ENCODE assay signal across 24 cellular contexts in genomic region chr3:156473341-156473740, GRCh38.
DNase-seq lines count a peak whose midpoint lies in the region; ATAC-seq, FAIRE-seq and TF ChIP-seq lines count a peak whose summit lies in the region.
"Had no signal": no experiment of that assay in that cellular context is flagged by ENCODE, and none has a peak within 500 bp of the region (broad histone marks: within the 10 kb centered on the region; RNA-seq: fewer than 3 reads in every experiment).

No MANE protein-coding gene starts in this region.

- intact Hi-C loops in K562 (cut with micrococcal nuclease) (no loop called here), Right ventricle myocardium inferior (cut with DNase I) (no loop called here)

- H3K27me3 ChIP-seq in K562 (ENCODE audit: control insufficient read depth in 2 of 2, insufficient read depth in 2 of 2, low read length in 2 of 2) (no peaks in the 10 kb centered on the region), trophoblast cell (ENCODE audit: insufficient read depth, low read length) (no peaks in the 10 kb centered on the region)
- H3K27me3 ChIP-seq: BLaER1 treated with 17β-estradiol and CSF1 and Interleukin-3, amounts not matched to agents 10 nM and 100 nM had no signal

- H3K9me1 ChIP-seq in K562 (ENCODE audit: control insufficient read depth, insufficient read depth, low read length): no peaks in the 10 kb centered on the region

- H2AFZ ChIP-seq in K562 (ENCODE audit: low read depth, low read length) (peak overlapping the region; percentile 62), trophoblast cell (ENCODE audit: insufficient read depth, low read length, poor library complexity) (no peak overlapping the region)
- H2AFZ ChIP-seq: GM23338 had no signal

- H3K79me1 ChIP-seq in trophoblast cell (ENCODE audit: low read length): peaks cover 5% of the 10 kb centered on the region

- in situ Hi-C loops in K562 (cut with MboI): no loop called here

- POLR2A ChIA-PET in K562 (lab: Yijun Ruan, JAX): interaction anchor here (0.7 to 2.5 kb wide), 4 partner anchors 10 to 78 kb away, joined by 3 to 13 read pairs (median 3); no protein-coding TSS in a partner anchor

- FAIRE-seq in K562 (lab: Jason Lieb, UNC): no peak
- FAIRE-seq: A204.1, GM18507 had no signal

- no peak overlapping the region for H3K4ac ChIP-seq in trophoblast cell (ENCODE audit: low read depth, low read length)

- TF ChIP-seq POLR2A in K562 (conservative IDR thresholded peaks at IDR 0.05): no peak

- H3K4me3 ChIP-seq in K562 (no peak overlapping the region), trophoblast cell (ENCODE audit: low read depth, low read length) (no peak overlapping the region)
- H3K4me3 ChIP-seq: BLaER1 treated with 17β-estradiol and CSF1 and Interleukin-3, amounts not matched to agents 10 nM and 100 nM; GM23338; HAP-1; SK-N-MC had no signal

- H3K4me2 ChIP-seq in K562 (ENCODE audit: insufficient read depth, low read length) (no peak overlapping the region), trophoblast cell (ENCODE audit: low read length) (no peak overlapping the region)
- H3K4me2 ChIP-seq: BLaER1 treated with 17β-estradiol and CSF1 and Interleukin-3, amounts not matched to agents 10 nM and 100 nM; GM23338; KMS-11 had no signal

- H2BK120ac ChIP-seq in trophoblast cell (ENCODE audit: insufficient read depth, low read length, poor library complexity): no peak overlapping the region

- no peaks in the 10 kb centered on the region for H4K20me1 ChIP-seq in K562 (replicated peaks; ENCODE audit: control insufficient read depth, insufficient read depth, low read length)
- H4K20me1 ChIP-seq: BLaER1 treated with 17β-estradiol and CSF1 and Interleukin-3, amounts not matched to agents 10 nM and 100 nM had no signal

- no peak overlapping the region for H2BK12ac ChIP-seq in trophoblast cell (ENCODE audit: low read length)

- no TSS peak for BruUV-seq in K562 (replicated peaks; lab: Mats Ljungman, UMichigan)

- TF ChIP-seq CTCF in K562 (IDR thresholded peaks at IDR 0.05 in 2 of 3, conservative IDR thresholded peaks at IDR 0.05 in 1 of 3; ENCODE audit: insufficient read depth in 2 of 3, low read depth in 1 of 3, low read length in 3 of 3): no peak

- H3K9me3 ChIP-seq in K562 (replicated peaks; ENCODE audit: control insufficient read depth, insufficient read depth, low read depth, low read length) (no peaks in the 10 kb centered on the region), trophoblast cell (ENCODE audit: insufficient read depth, low read depth, low read length) (no peaks in the 10 kb centered on the region)
- H3K9me3 ChIP-seq: BLaER1 treated with 17β-estradiol and CSF1 and Interleukin-3, amounts not matched to agents 10 nM and 100 nM; HAP-1 had no signal

- CTCF ChIA-PET in K562 (lab: Yijun Ruan, JAX; ENCODE audit: low intra/inter-chr PET ratio): interaction anchor here (1.4 kb wide), 1 partner anchor 36 kb away, joined by 5 read pairs; no protein-coding TSS in a partner anchor

- no peak for TF ChIP-seq EP300 in K562 (IDR thresholded peaks at IDR 0.05; ENCODE audit: low read length)

- H3K27ac ChIP-seq in K562 (ENCODE audit: extremely low read depth, low read depth, low read length) (no peak overlapping the region), trophoblast cell (ENCODE audit: low read depth, low read length) (no peak overlapping the region), substantia nigra (ENCODE audit: low read depth, low read length, poor library complexity, severe bottlenecking) (no peak overlapping the region)
- H3K27ac ChIP-seq: BLaER1 treated with 17β-estradiol and CSF1 and Interleukin-3, amounts not matched to agents 10 nM and 100 nM; KMS-11; RWPE1; SK-N-MC had no signal

- H3K18ac ChIP-seq in trophoblast cell (ENCODE audit: low read length): no peak overlapping the region

- peak; percentile 56 for DNase-seq in DMS 273 treated with DMSO at 0.1 percent for 48 hours (lab: John Stamatoyannopoulos, UW)
- DNase-seq in NCI-H2171 treated with DMSO at 0.1 percent for 48 hours (lab: John Stamatoyannopoulos, UW): peak; percentile 60
- no peak for DNase-seq in K562 (ENCODE audit: extremely low read depth in 1 of 4, low spot score in 3 of 4)
- no peak for DNase-seq in trophoblast cell
- no peak for DNase-seq in Right ventricle myocardium inferior (ENCODE audit: missing footprints)
- DNase-seq in substantia nigra (lab: John Stamatoyannopoulos, UW): no peak
- no peak for DNase-seq in A172 (ENCODE audit: low spot score)
- DNase-seq: CD4-positive, alpha-beta T cell; IMR-90; MM.1S; NCI-H187; NCI-H2227 treated with DMSO at 0.1 percent for 48 hours; NCI-H526 treated with DMSO at 0.1 percent for 48 hours; SHP77 treated with DMSO at 0.1 percent for 48 hours; T-helper 17 cell had no signal

- no peak overlapping the region for H2AK5ac ChIP-seq in trophoblast cell (ENCODE audit: low read length)

- H3K4me1 ChIP-seq in K562 (replicated peaks in 1 of 2; ENCODE audit: control insufficient read depth in 2 of 2, insufficient read depth in 2 of 2, low read length in 2 of 2) (peaks cover 0 to 2% of the 10 kb centered on the region in 2 experiments; a peak in 3 of 5 replicates), trophoblast cell (ENCODE audit: control insufficient read depth in 1 of 2, insufficient read depth in 2 of 2, low read length in 2 of 2) (peaks cover 4 to 5% of the 10 kb centered on the region in 2 experiments)
- H3K4me1 ChIP-seq: BLaER1 treated with 17β-estradiol and CSF1 and Interleukin-3, amounts not matched to agents 10 nM and 100 nM; HAP-1 had no signal

- peak overlapping the region; percentile 26 for H2BK5ac ChIP-seq in trophoblast cell (ENCODE audit: low read depth, low read length, poor library complexity)

- no peak overlapping the region for H4K12ac ChIP-seq in trophoblast cell (ENCODE audit: low read depth, low read length)

- no peak for TF ChIP-seq RAD21 in K562 (CRISPR knock-in tag; conservative IDR thresholded peaks at IDR 0.05 in 1 of 2, IDR thresholded peaks at IDR 0.05 in 1 of 2)

- H3K14ac ChIP-seq in trophoblast cell (ENCODE audit: low read length): no peak overlapping the region

- no peaks in the 10 kb centered on the region for H3K36me3 ChIP-seq in K562 (ENCODE audit: control insufficient read depth, insufficient read depth, low read length)
- no peaks in the 10 kb centered on the region for H3K36me3 ChIP-seq in trophoblast cell (ENCODE audit: control insufficient read depth in 1 of 2, insufficient read depth in 2 of 2, low read length in 2 of 2)
- H3K36me3 ChIP-seq: BLaER1 treated with 17β-estradiol and CSF1 and Interleukin-3, amounts not matched to agents 10 nM and 100 nM; HAP-1 had no signal

- ATAC-seq in K562: no peak
- no peak for ATAC-seq in Right ventricle myocardium inferior
- ATAC-seq: GM23338, Panc1, T-helper 17 cell had no signal

- no peak overlapping the region for H4K8ac ChIP-seq in trophoblast cell (ENCODE audit: low read depth, low read length)

- H3K79me2 ChIP-seq in K562 (ENCODE audit: control insufficient read depth, insufficient read depth, low read length): no peaks in the 10 kb centered on the region
- peaks cover 2% of the 10 kb centered on the region for H3K79me2 ChIP-seq in trophoblast cell (ENCODE audit: control insufficient read depth, insufficient read depth, low read length, poor library complexity)

- H4K91ac ChIP-seq in trophoblast cell (ENCODE audit: low read depth, low read length): no peak overlapping the region

- H3K9ac ChIP-seq in K562 (ENCODE audit: insufficient read depth in 1 of 2, low read depth in 2 of 2, low read length in 2 of 2): no peak overlapping the region
- no peak overlapping the region for H3K9ac ChIP-seq in trophoblast cell (ENCODE audit: low read length)
- H3K9ac ChIP-seq: BLaER1 treated with 17β-estradiol and CSF1 and Interleukin-3, amounts not matched to agents 10 nM and 100 nM; KMS-11 had no signal

- no peak overlapping the region for H3K23ac ChIP-seq in trophoblast cell (ENCODE audit: low read length)

TF ChIP-seq in K562, 482 proteins besides CTCF, POLR2A, EP300 and RAD21 (continues in another document):
- TF ChIP-seq ZNF124 (CRISPR knock-in tag; IDR thresholded peaks at IDR 0.05): no peak
- no peak for TF ChIP-seq C11orf30 (IDR thresholded peaks at IDR 0.05; ENCODE audit: low read depth)
- TF ChIP-seq STAT6 (CRISPR knock-in tag; IDR thresholded peaks at IDR 0.05): no peak
- no peak for TF ChIP-seq FOSL1 (tag; conservative IDR thresholded peaks at IDR 0.05)
- no peak for TF ChIP-seq SMARCA5 (IDR thresholded peaks at IDR 0.05)
- no peak for TF ChIP-seq FUS (optimal IDR thresholded peaks at IDR 0.05; ENCODE audit: low read depth, low read length)
- TF ChIP-seq ZNF644 (tag; IDR thresholded peaks at IDR 0.05; ENCODE audit: low read depth): no peak
- TF ChIP-seq MBD2 (IDR thresholded peaks at IDR 0.05; ENCODE audit: borderline replicate concordance, low read depth): no peak
- TF ChIP-seq DMBX1 (CRISPR knock-in tag; IDR thresholded peaks at IDR 0.05; ENCODE audit: borderline replicate concordance): no peak
- no peak for TF ChIP-seq NFYB (IDR thresholded peaks at IDR 0.05; ENCODE audit: extremely low read depth, insufficient read length)
- TF ChIP-seq HNRNPLL (IDR thresholded peaks at IDR 0.05; ENCODE audit: low read depth, low read length, poor library complexity, severe bottlenecking): no peak
- no peak for TF ChIP-seq SIRT6 (IDR thresholded peaks at IDR 0.05; ENCODE audit: low read depth, low read length)

Comparison
In these comparisons a context has a peak if more than half of its experiments do, and no peak if none do; other contexts are left out.
1. DNase-seq: peak in DMS 273 treated with DMSO at 0.1 percent for 48 hours (single experiment) and NCI-H2171 treated with DMSO at 0.1 percent for 48 hours (single experiment); none in K562 (0 of 4), trophoblast cell (0 of 2), Right ventricle myocardium inferior (single experiment), substantia nigra (0 of 49) and A172 (single experiment).